ENCODE assay signal across 17 cellular contexts in genomic region chr21:32965281-32965680, GRCh38.
DNase-seq lines count a peak whose midpoint lies in the region; ATAC-seq, FAIRE-seq and TF ChIP-seq lines count a peak whose summit lies in the region.
"Had no signal": no experiment of that assay in that cellular context is flagged by ENCODE, and none has a peak within 500 bp of the region (broad histone marks: within the 10 kb centered on the region; RNA-seq: fewer than 3 reads in every experiment).

No MANE protein-coding gene starts in this region.

- peaks cover 18% of the 10 kb centered on the region for H3K4me1 ChIP-seq in iPS-18a (ENCODE audit: control insufficient read depth, low read depth, low read length)
- H3K4me1 ChIP-seq: BE2C had no signal

- DNase-seq in GM18507 (ENCODE audit: extremely low spot score, insufficient read length, low read depth) (no peak), NCI-H82 (lab: John Stamatoyannopoulos, UW) (peak; percentile 60), GM10266 (ENCODE audit: extremely low spot score) (no peak), NCI-H1436 treated with DMSO at 0.1 percent for 48 hours (lab: John Stamatoyannopoulos, UW) (no peak)
- DNase-seq: ACHN; BE2C; CD4-positive, alpha-beta memory T cell; DMS153; DMS79; GDM1; HCEC 1CT; IMR-90 had no signal

- TF ChIP-seq CTCF in GM10266 (IDR thresholded peaks at IDR 0.05; ENCODE audit: control insufficient read depth, insufficient read depth, low read depth, missing control alignments), result no peak

- no peaks in the 10 kb centered on the region for H3K36me3 ChIP-seq in iPS-18a (ENCODE audit: control insufficient read depth, low read depth, low read length)
- H3K36me3 ChIP-seq: BE2C had no signal

- no peak overlapping the region for H3K9ac ChIP-seq in iPS-18a (ENCODE audit: low read length)

- no peak overlapping the region for H3K27ac ChIP-seq in iPS-18a (ENCODE audit: low read length)

- peak; percentile 12 for FAIRE-seq in GM18507 (lab: Jason Lieb, UNC)
- FAIRE-seq: A204.1, HTR-8/SVneo, K562 had no signal

- peak overlapping the region; percentile 11 for H3K4me3 ChIP-seq in iPS-18a (ENCODE audit: low read length)
- H3K4me3 ChIP-seq: K562 had no signal

- peaks cover 11% of the 10 kb centered on the region for H3K9me3 ChIP-seq in iPS-18a (ENCODE audit: control insufficient read depth, low read depth, low read length)
- H3K9me3 ChIP-seq: BE2C had no signal

- no peaks in the 10 kb centered on the region for H3K27me3 ChIP-seq in iPS-18a (ENCODE audit: control insufficient read depth, insufficient read depth, low read length)

- no peak for ATAC-seq in HG02885 (IDR thresholded peaks at IDR 0.05; ENCODE audit: poor library complexity, unreplicated experiment)
- ATAC-seq: K562 had no signal
